In the genomic region with DNA sequence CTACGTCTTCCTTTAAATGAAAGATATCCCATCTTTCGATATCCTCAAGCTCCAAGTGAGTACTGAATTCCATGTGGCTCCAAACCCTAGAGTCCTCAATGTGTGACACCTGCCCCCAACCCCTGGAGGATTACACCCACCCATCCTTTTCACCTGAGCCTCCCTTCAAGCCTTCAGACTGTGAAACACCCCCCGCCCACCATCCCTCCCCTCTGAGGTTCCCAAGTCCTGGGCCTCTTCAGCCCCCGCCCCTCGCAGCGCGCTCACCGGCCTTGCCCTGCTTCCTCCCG, we compare ENCODE assay signal across 1 cellular context.
TF ChIP-seq lines count a peak whose summit lies in the region.

No MANE protein-coding gene starts in this region.

TF ChIP-seq in HepG2, 621 proteins besides CTCF, POLR2A, EP300 and RAD21:
- 0 out of 2 replicates have a peak, but pooled peaks have one; percentile 14 for TF ChIP-seq ZNF20 (CRISPR knock-in tag; IDR thresholded peaks at IDR 0.05)
- no peak for TF ChIP-seq KAT8 (CRISPR knock-in tag; IDR thresholded peaks at IDR 0.05)
- no peak for TF ChIP-seq ZNF263 (CRISPR knock-in tag; IDR thresholded peaks at IDR 0.05)
- 0 out of 2 replicates have a peak, but pooled peaks have one; percentile 37 for TF ChIP-seq ZNF350 (CRISPR knock-in tag; IDR thresholded peaks at IDR 0.05; ENCODE audit: borderline replicate concordance, low read depth)
- 0 out of 2 replicates have a peak, but pooled peaks have one; percentile 39 for TF ChIP-seq ZFP36L1 (CRISPR knock-in tag; IDR thresholded peaks at IDR 0.05)
- TF ChIP-seq ZNF558 (CRISPR knock-in tag; IDR thresholded peaks at IDR 0.05; ENCODE audit: borderline replicate concordance), result 0 out of 2 replicates have a peak, but pooled peaks have one; percentile 0
- TF ChIP-seq, protein P1, sequence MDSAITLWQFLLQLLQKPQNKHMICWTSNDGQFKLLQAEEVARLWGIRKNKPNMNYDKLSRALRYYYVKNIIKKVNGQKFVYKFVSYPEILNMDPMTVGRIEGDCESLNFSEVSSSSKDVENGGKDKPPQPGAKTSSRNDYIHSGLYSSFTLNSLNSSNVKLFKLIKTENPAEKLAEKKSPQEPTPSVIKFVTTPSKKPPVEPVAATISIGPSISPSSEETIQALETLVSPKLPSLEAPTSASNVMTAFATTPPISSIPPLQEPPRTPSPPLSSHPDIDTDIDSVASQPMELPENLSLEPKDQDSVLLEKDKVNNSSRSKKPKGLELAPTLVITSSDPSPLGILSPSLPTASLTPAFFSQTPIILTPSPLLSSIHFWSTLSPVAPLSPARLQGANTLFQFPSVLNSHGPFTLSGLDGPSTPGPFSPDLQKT (CRISPR knock-in tag; IDR thresholded peaks at IDR 0.05; ENCODE audit: borderline replicate concordance), result no peak
- TF ChIP-seq ZNF788 (CRISPR knock-in tag; IDR thresholded peaks at IDR 0.05; ENCODE audit: borderline replicate concordance), result no peak
- no peak for TF ChIP-seq SALL2 (CRISPR knock-in tag; IDR thresholded peaks at IDR 0.05)
- TF ChIP-seq, protein P2, sequence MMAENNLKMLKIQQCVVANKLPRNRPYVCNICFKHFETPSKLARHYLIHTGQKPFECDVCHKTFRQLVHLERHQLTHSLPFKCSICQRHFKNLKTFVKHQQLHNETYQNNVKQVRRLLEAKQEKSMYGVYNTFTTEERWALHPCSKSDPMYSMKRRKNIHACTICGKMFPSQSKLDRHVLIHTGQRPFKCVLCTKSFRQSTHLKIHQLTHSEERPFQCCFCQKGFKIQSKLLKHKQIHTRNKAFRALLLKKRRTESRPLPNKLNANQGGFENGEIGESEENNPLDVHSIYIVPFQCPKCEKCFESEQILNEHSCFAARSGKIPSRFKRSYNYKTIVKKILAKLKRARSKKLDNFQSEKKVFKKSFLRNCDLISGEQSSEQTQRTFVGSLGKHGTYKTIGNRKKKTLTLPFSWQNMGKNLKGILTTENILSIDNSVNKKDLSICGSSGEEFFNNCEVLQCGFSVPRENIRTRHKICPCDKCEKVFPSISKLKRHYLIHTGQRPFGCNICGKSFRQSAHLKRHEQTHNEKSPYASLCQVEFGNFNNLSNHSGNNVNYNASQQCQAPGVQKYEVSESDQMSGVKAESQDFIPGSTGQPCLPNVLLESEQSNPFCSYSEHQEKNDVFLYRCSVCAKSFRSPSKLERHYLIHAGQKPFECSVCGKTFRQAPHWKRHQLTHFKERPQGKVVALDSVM (CRISPR knock-in tag; IDR thresholded peaks at IDR 0.05), result 0 out of 2 replicates have a peak, but pooled peaks have one; percentile 45
- TF ChIP-seq NONO (IDR thresholded peaks at IDR 0.05), result no peak
- TF ChIP-seq NONO (CRISPR knock-in tag; conservative IDR thresholded peaks at IDR 0.05), result peak; percentile 62; the same call in 1 of the 2 replicates
